In the genomic region with DNA sequence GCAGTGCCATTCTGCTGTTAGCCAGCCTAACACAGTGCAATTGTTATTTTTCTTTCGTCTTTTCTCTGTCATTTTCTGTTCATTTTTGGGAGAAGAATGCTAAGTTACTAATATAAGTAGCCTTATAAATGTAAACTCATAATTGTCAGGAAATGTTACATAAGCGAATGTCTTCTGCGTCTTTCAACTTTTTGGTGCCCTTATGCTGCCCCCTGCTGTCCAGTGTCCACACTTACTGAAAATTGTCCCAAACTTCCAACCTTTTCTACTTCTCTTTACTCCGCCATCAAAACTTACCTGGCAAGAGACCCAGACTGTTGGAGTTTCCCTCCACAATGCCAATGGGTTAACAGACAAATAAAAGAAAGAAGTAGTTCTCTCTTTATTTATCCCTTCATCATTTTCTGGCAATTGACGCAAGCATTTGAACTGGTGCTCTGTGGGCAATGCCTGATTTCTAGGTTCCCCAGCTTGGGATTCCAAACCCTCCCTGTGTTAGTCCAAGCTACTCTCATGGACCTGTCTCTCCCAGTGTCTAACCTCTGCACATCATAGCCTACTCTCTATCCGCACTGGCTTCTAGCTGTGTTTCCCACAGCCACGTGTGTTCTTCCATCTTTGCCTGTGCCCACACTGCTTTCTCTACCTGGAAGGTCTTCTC, we compare ENCODE assay signal across 1 cellular context.
TF ChIP-seq lines count a peak whose summit lies in the region.

No MANE protein-coding gene starts in this region.

TF ChIP-seq in K562, 482 proteins besides CTCF, POLR2A, EP300 and RAD21 (continued from another document and continues in another):
- TF ChIP-seq, protein P1, sequence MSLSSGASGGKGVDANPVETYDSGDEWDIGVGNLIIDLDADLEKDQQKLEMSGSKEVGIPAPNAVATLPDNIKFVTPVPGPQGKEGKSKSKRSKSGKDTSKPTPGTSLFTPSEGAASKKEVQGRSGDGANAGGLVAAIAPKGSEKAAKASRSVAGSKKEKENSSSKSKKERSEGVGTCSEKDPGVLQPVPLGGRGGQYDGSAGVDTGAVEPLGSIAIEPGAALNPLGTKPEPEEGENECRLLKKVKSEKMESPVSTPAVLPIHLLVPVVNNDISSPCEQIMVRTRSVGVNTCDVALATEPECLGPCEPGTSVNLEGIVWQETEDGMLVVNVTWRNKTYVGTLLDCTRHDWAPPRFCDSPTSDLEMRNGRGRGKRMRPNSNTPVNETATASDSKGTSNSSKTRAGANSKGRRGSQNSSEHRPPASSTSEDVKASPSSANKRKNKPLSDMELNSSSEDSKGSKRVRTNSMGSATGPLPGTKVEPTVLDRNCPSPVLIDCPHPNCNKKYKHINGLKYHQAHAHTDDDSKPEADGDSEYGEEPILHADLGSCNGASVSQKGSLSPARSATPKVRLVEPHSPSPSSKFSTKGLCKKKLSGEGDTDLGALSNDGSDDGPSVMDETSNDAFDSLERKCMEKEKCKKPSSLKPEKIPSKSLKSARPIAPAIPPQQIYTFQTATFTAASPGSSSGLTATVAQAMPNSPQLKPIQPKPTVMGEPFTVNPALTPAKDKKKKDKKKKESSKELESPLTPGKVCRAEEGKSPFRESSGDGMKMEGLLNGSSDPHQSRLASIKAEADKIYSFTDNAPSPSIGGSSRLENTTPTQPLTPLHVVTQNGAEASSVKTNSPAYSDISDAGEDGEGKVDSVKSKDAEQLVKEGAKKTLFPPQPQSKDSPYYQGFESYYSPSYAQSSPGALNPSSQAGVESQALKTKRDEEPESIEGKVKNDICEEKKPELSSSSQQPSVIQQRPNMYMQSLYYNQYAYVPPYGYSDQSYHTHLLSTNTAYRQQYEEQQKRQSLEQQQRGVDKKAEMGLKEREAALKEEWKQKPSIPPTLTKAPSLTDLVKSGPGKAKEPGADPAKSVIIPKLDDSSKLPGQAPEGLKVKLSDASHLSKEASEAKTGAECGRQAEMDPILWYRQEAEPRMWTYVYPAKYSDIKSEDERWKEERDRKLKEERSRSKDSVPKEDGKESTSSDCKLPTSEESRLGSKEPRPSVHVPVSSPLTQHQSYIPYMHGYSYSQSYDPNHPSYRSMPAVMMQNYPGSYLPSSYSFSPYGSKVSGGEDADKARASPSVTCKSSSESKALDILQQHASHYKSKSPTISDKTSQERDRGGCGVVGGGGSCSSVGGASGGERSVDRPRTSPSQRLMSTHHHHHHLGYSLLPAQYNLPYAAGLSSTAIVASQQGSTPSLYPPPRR (CRISPR knock-in tag; IDR thresholded peaks at IDR 0.05; ENCODE audit: borderline replicate concordance) = no peak
- TF ChIP-seq ARID1B (IDR thresholded peaks at IDR 0.05) = no peak
- TF ChIP-seq ZNF274 (IDR thresholded peaks at IDR 0.05; ENCODE audit: borderline replicate concordance, low read depth, low read length) = no peak
- 0 out of 2 replicates have a peak, but pooled peaks have one; percentile 36 for TF ChIP-seq RFX5 (IDR thresholded peaks at IDR 0.05; ENCODE audit: low read depth, low read length)
- no peak for TF ChIP-seq CEBPG (CRISPR knock-in tag; IDR thresholded peaks at IDR 0.05)
- 0 out of 4 replicates have a peak, but pooled peaks of 1 of the 2 experiments have one; percentile 13 for TF ChIP-seq CEBPG (tag; conservative IDR thresholded peaks at IDR 0.05 in 1 of 2, IDR thresholded peaks at IDR 0.05 in 1 of 2)
- TF ChIP-seq ZNF263 (CRISPR knock-in tag; IDR thresholded peaks at IDR 0.05; ENCODE audit: borderline replicate concordance) = no peak
- peak; percentile 28; the same call in 1 of the 2 replicates for TF ChIP-seq CEBPB (tag; IDR thresholded peaks at IDR 0.05)
- no peak for TF ChIP-seq PML (IDR thresholded peaks at IDR 0.05; ENCODE audit: low read length)
- no peak for TF ChIP-seq NFIX (CRISPR knock-in tag; IDR thresholded peaks at IDR 0.05; ENCODE audit: low read depth)
- no peak for TF ChIP-seq MCM7 (IDR thresholded peaks at IDR 0.05)
- 0 out of 2 replicates have a peak, but pooled peaks have one; percentile 9 for TF ChIP-seq KLF16 (IDR thresholded peaks at IDR 0.05)
- no peak for TF ChIP-seq CSDE1 (IDR thresholded peaks at IDR 0.05)
- no peak for TF ChIP-seq ZNF239 (CRISPR knock-in tag; IDR thresholded peaks at IDR 0.05)
- TF ChIP-seq SRSF9 (IDR thresholded peaks at IDR 0.05; ENCODE audit: borderline replicate concordance, low read depth, low read length) = no peak
- TF ChIP-seq CHAMP1 (IDR thresholded peaks at IDR 0.05) = no peak
- no peak for TF ChIP-seq TBP (optimal IDR thresholded peaks at IDR 0.05; ENCODE audit: low read depth, low read length)
- 0 out of 2 replicates have a peak, but pooled peaks have one; percentile 14 for TF ChIP-seq CXXC5 (CRISPR knock-in tag; IDR thresholded peaks at IDR 0.05)
- no peak for TF ChIP-seq ZNF644 (tag; IDR thresholded peaks at IDR 0.05; ENCODE audit: low read depth)
- TF ChIP-seq, protein P2, sequence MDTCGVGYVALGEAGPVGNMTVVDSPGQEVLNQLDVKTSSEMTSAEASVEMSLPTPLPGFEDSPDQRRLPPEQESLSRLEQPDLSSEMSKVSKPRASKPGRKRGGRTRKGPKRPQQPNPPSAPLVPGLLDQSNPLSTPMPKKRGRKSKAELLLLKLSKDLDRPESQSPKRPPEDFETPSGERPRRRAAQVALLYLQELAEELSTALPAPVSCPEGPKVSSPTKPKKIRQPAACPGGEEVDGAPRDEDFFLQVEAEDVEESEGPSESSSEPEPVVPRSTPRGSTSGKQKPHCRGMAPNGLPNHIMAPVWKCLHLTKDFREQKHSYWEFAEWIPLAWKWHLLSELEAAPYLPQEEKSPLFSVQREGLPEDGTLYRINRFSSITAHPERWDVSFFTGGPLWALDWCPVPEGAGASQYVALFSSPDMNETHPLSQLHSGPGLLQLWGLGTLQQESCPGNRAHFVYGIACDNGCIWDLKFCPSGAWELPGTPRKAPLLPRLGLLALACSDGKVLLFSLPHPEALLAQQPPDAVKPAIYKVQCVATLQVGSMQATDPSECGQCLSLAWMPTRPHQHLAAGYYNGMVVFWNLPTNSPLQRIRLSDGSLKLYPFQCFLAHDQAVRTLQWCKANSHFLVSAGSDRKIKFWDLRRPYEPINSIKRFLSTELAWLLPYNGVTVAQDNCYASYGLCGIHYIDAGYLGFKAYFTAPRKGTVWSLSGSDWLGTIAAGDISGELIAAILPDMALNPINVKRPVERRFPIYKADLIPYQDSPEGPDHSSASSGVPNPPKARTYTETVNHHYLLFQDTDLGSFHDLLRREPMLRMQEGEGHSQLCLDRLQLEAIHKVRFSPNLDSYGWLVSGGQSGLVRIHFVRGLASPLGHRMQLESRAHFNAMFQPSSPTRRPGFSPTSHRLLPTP (IDR thresholded peaks at IDR 0.05; ENCODE audit: borderline replicate concordance, extremely low read depth, insufficient read length) = no peak
- peak; percentile 43 for TF ChIP-seq SMC3 (conservative IDR thresholded peaks at IDR 0.05; ENCODE audit: insufficient read depth, low read depth, low read length)
- TF ChIP-seq KLF10 (CRISPR knock-in tag; IDR thresholded peaks at IDR 0.05) = no peak
- no peak for TF ChIP-seq PHB (CRISPR knock-in tag; IDR thresholded peaks at IDR 0.05)
- TF ChIP-seq ARID4B (CRISPR knock-in tag; IDR thresholded peaks at IDR 0.05) = no peak
- no peak for TF ChIP-seq SAFB2 (IDR thresholded peaks at IDR 0.05; ENCODE audit: borderline replicate concordance, low read depth, low read length, severe bottlenecking)
- TF ChIP-seq NCOA6 (IDR thresholded peaks at IDR 0.05) = no peak
- TF ChIP-seq BMI1 (IDR thresholded peaks at IDR 0.05; ENCODE audit: low read length) = no peak
- no peak for TF ChIP-seq GTF2A2 (tag; IDR thresholded peaks at IDR 0.05)
- no peak for TF ChIP-seq ARID3A (IDR thresholded peaks at IDR 0.05; ENCODE audit: borderline replicate concordance, low read depth, low read length)
- TF ChIP-seq NCOA1 (IDR thresholded peaks at IDR 0.05; ENCODE audit: low read depth) = no peak
- no peak for TF ChIP-seq ZNF24 (IDR thresholded peaks at IDR 0.05)
- no peak for TF ChIP-seq ZNF347 (CRISPR knock-in tag; IDR thresholded peaks at IDR 0.05; ENCODE audit: low read depth)
- TF ChIP-seq, protein P3, sequence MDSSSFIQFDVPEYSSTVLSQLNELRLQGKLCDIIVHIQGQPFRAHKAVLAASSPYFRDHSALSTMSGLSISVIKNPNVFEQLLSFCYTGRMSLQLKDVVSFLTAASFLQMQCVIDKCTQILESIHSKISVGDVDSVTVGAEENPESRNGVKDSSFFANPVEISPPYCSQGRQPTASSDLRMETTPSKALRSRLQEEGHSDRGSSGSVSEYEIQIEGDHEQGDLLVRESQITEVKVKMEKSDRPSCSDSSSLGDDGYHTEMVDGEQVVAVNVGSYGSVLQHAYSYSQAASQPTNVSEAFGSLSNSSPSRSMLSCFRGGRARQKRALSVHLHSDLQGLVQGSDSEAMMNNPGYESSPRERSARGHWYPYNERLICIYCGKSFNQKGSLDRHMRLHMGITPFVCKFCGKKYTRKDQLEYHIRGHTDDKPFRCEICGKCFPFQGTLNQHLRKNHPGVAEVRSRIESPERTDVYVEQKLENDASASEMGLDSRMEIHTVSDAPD (CRISPR knock-in tag; IDR thresholded peaks at IDR 0.05) = no peak
- TF ChIP-seq, protein P4, sequence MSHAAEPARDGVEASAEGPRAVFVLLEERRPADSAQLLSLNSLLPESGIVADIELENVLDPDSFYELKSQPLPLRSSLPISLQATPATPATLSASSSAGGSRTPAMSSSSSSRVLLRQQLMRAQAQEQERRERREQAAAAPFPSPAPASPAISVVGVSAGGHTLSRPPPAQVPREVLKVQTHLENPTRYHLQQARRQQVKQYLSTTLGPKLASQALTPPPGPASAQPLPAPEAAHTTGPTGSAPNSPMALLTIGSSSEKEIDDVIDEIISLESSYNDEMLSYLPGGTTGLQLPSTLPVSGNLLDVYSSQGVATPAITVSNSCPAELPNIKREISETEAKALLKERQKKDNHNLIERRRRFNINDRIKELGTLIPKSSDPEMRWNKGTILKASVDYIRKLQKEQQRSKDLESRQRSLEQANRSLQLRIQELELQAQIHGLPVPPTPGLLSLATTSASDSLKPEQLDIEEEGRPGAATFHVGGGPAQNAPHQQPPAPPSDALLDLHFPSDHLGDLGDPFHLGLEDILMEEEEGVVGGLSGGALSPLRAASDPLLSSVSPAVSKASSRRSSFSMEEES (CRISPR knock-in tag; IDR thresholded peaks at IDR 0.05) = no peak
- TF ChIP-seq RBM22 (IDR thresholded peaks at IDR 0.05; ENCODE audit: low read depth, low read length, poor library complexity, severe bottlenecking) = no peak
- no peak for TF ChIP-seq ZNF668 (CRISPR knock-in tag; IDR thresholded peaks at IDR 0.05)
- TF ChIP-seq ZNF696 (CRISPR knock-in tag; conservative IDR thresholded peaks at IDR 0.05) = no peak
- no peak for TF ChIP-seq FUS (optimal IDR thresholded peaks at IDR 0.05; ENCODE audit: low read depth, low read length)
- no peak for TF ChIP-seq CBFA2T2 (conservative IDR thresholded peaks at IDR 0.05)
- no peak for TF ChIP-seq KAT8 (IDR thresholded peaks at IDR 0.05; ENCODE audit: low read depth)
- TF ChIP-seq ZNF212 (CRISPR knock-in tag; IDR thresholded peaks at IDR 0.05) = no peak
